In the genomic region with DNA sequence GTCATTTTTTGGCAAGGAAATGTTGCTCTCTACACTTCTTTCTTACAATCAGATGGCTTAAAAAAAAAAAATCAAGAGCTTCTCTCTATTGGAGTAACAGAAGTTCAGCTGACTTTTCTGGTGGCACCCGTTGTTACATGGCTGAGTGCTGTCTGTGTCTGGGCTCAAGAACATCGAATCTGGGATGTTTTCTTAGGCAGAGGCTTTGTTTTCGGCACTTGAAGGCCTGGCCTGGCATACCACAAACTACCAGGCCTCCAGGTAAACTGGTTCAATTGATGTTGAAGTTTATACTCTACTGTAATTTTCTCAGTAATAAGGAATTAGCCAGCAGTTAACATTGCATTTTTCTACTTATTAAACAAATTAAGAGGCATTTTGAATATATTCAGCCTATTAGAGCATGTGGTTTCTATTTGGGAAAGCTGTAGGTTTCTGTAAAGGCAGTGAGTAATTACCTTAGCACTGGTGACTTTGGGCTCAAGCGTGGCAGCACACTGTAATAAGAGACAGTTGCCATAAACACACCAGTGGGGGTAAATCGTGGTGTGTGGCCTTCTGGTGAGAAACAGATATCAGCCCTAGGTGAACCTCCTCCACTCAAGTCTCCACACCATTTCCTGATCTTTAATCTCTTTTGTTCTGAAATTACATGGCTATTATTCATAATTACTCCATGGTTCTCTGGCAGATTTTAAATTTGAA, we compare ENCODE assay signal across 18 cellular contexts.
DNase-seq lines count a peak whose midpoint lies in the region; ATAC-seq and TF ChIP-seq lines count a peak whose summit lies in the region.
"Had no signal": no experiment of that assay in that cellular context is flagged by ENCODE, and none has a peak within 500 bp of the region (broad histone marks: within the 10 kb centered on the region; RNA-seq: fewer than 3 reads in every experiment).

No MANE protein-coding gene starts in this region.

- H3K36me3 ChIP-seq in A673 (ENCODE audit: insufficient read depth, low read length, poor library complexity, severe bottlenecking) (no peaks in the 10 kb centered on the region), HEK293 (ENCODE audit: control insufficient read depth in 2 of 2, insufficient read depth in 1 of 2, low read length in 2 of 2) (peaks cover 10 to 54% of the 10 kb centered on the region in 2 experiments; a peak in 2 of 3 replicates)
- H3K36me3 ChIP-seq: suprapubic skin had no signal

- intact Hi-C loops in A673 (cut with micrococcal nuclease; ENCODE audit: unreplicated experiment): no loop called here

- peaks cover 77% of the 10 kb centered on the region for H3K27me3 ChIP-seq in A673 (replicated peaks; ENCODE audit: insufficient read depth, low read depth, low read length, poor library complexity)
- H3K27me3 ChIP-seq: suprapubic skin had no signal

- TF ChIP-seq CTCF in A673 (conservative IDR thresholded peaks at IDR 0.05; ENCODE audit: low read depth, low read length): no peak
- no peak for TF ChIP-seq CTCF in HEK293 (tag by site-specific recombination; IDR thresholded peaks at IDR 0.05)
- no peak for TF ChIP-seq CTCF in choroid plexus epithelial cell (conservative IDR thresholded peaks at IDR 0.05; ENCODE audit: low read depth, low read length)

- H3K4me3 ChIP-seq in A673 (ENCODE audit: low read depth, low read length, poor library complexity, severe bottlenecking): no peak overlapping the region
- H3K4me3 ChIP-seq in HEK293 (ENCODE audit: low read depth, low read length): no peak overlapping the region
- H3K4me3 ChIP-seq in choroid plexus epithelial cell (ENCODE audit: low read depth, low read length): no peak overlapping the region
- H3K4me3 ChIP-seq: suprapubic skin had no signal

- H3K27ac ChIP-seq in A673 (ENCODE audit: low read depth, low read length, poor library complexity, severe bottlenecking) (no peak overlapping the region), HEK293 (ENCODE audit: extremely low read depth, low read depth, low read length) (no peak overlapping the region)
- H3K27ac ChIP-seq: suprapubic skin had no signal

- no peak for ATAC-seq in GM21515 (IDR thresholded peaks at IDR 0.05; ENCODE audit: unreplicated experiment)
- ATAC-seq in GM21390 (IDR thresholded peaks at IDR 0.05; ENCODE audit: unreplicated experiment): no peak
- ATAC-seq in HG02642 (IDR thresholded peaks at IDR 0.05; ENCODE audit: poor library complexity, unreplicated experiment): no peak
- ATAC-seq: left cardiac atrium, sciatic nerve had no signal

- H3K4me1 ChIP-seq in A673 (ENCODE audit: insufficient read depth, low read length, poor library complexity, severe bottlenecking): no peaks in the 10 kb centered on the region
- H3K4me1 ChIP-seq in HEK293 (ENCODE audit: control insufficient read depth, insufficient read depth, low read length): no peaks in the 10 kb centered on the region
- H3K4me1 ChIP-seq: suprapubic skin had no signal

- CTCF ChIA-PET in A673 (lab: Charles Lee) (no interaction called here), HEK293 (lab: Yijun Ruan, JAX) (interaction anchor here (0.8 kb wide), 1 partner anchor 10 kb away, joined by 3 read pairs; no protein-coding TSS in a partner anchor)

- peak; percentile 6 for DNase-seq in A673 (ENCODE audit: low spot score)
- DNase-seq in NCI-H748 treated with DMSO at 0.1 percent for 48 hours (lab: John Stamatoyannopoulos, UW): peak; percentile 6
- peak; percentile 35 for DNase-seq in choroid plexus epithelial cell (ENCODE audit: low read depth)
- DNase-seq in NCI-H526 treated with DMSO at 0.1 percent for 48 hours (lab: John Stamatoyannopoulos, UW): no peak
- DNase-seq: activated CD4-positive, CD25-positive, alpha-beta regulatory T cell; activated effector memory CD4-positive, alpha-beta T cell treated with Interleukin-2 at 50 U/mL for 16 hours; GOT3; hippocampal formation; left cardiac atrium; NK-92 treated with Interleukin-12 subunit alpha and Interleukin-12 subunit beta, amount 100 ng/mL, for 24 hours; stimulated activated CD4-positive, alpha-beta T cell treated with anti-CD3 and anti-CD28 coated beads, Interleukin-1b, Interleukin-23, amount 100 ng/mL, for 48 hours; T-helper 1 cell had no signal

- H3K9me3 ChIP-seq in A673 (ENCODE audit: low read depth, low read length, poor library complexity, severe bottlenecking): no peaks in the 10 kb centered on the region
- H3K9me3 ChIP-seq in HEK293 (ENCODE audit: control insufficient read depth, insufficient read depth, low read depth, low read length): no peaks in the 10 kb centered on the region
- H3K9me3 ChIP-seq: suprapubic skin had no signal

- POLR2A ChIA-PET in A673 (lab: Charles Lee; ENCODE audit: low non-redundant PET): no interaction called here
- POLR2A ChIA-PET in HEK293 (lab: Yijun Ruan, JAX): no interaction called here

- BruUV-seq in A673 (replicated peaks; lab: Mats Ljungman, UMichigan): no TSS peak

TF ChIP-seq in HEK293, 187 proteins besides CTCF, POLR2A, EP300 and RAD21:
- TF ChIP-seq ZBTB8A (tag by site-specific recombination; IDR thresholded peaks at IDR 0.05) (no peak), GLIS1 (tag by site-specific recombination; IDR thresholded peaks at IDR 0.05) (peak; percentile 22; the same call in 1 of the 2 replicates), ZNF660 (tag by site-specific recombination; IDR thresholded peaks at IDR 0.05) (no peak)
